Comparison of ENCODE assay signal across 2 cellular contexts in the genomic region with DNA sequence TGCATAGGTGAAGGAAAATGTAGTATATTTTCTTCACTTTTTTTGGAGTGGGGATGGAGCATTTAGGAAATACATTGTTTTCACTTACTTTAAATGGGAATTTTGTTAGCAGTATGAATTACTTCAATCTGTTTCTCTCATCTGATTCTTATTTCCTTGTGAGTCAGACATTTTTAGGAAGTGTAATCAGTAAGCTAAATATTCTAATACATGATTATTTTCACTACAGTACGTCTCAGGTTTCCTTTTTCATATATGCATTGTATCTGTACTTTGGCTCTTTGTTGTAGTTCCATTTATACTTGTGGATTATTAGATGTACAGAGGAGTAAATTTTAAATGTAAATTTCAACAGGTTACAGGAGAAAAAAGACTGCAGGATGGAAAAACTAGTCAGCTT.
TF ChIP-seq lines count a peak whose summit lies in the region.

No MANE protein-coding gene starts in this region.

TF ChIP-seq in A549, 52 proteins besides CTCF, POLR2A, EP300 and RAD21 (continued from another document):
- TF ChIP-seq REST (IDR thresholded peaks at IDR 0.05): no peak

TF ChIP-seq in GM12878, 131 proteins besides CTCF, POLR2A, EP300 and RAD21 (continued from another document):
- TF ChIP-seq SMC3 (IDR thresholded peaks at IDR 0.05; ENCODE audit: borderline replicate concordance, low read length) (no peak), SREBF2 (IDR thresholded peaks at IDR 0.05; ENCODE audit: low read length) (no peak)
- TF ChIP-seq, protein P1, sequence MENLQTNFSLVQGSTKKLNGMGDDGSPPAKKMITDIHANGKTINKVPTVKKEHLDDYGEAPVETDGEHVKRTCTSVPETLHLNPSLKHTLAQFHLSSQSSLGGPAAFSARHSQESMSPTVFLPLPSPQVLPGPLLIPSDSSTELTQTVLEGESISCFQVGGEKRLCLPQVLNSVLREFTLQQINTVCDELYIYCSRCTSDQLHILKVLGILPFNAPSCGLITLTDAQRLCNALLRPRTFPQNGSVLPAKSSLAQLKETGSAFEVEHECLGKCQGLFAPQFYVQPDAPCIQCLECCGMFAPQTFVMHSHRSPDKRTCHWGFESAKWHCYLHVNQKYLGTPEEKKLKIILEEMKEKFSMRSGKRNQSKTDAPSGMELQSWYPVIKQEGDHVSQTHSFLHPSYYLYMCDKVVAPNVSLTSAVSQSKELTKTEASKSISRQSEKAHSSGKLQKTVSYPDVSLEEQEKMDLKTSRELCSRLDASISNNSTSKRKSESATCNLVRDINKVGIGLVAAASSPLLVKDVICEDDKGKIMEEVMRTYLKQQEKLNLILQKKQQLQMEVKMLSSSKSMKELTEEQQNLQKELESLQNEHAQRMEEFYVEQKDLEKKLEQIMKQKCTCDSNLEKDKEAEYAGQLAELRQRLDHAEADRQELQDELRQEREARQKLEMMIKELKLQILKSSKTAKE (IDR thresholded peaks at IDR 0.05; ENCODE audit: low read depth, poor library complexity, severe bottlenecking): no peak
